Comparison of ENCODE assay signal across 1 cellular context in the genomic region with DNA sequence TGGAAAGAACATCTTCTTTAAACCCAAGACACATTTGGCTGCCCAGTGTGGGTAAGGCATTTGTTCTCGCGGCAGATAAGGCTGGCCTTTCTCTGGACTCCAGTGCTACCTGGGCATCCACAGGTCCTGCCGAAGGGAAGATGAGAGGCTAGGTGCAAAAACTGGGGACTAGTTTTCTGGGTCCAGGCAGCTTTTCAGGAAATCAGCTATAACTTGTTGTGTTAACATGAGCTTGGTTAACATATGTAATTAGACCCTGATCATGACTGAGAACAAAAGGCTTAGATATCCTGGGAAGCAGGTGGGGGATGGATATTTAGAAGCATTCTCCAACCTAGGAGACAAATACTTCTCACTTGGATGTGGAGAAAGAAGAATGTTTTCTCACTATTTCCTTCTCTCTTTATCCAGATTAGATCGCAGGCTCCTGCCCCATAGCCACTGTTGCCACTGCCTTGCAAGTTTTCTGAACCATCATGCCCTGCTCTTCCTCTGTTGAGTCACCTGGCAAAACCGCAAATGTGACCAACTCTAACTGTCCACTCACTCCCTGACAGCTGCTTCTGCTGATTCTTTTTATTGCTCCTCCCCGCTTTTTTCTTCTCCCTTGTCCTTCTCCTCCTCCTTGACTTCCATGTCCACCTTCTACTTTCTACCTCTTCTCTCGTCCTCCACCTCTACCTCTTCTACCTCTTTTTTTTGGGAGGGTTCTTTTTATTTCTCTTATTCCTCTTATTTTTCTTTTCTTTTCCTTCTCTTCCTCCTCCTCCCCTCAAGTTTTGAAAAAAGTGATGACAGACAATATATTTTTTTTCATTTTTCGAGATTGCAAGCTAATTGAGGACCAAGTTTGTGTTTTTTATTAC.
TF ChIP-seq lines count a peak whose summit lies in the region.

No MANE protein-coding gene starts in this region.

TF ChIP-seq in K562, 482 proteins besides CTCF, POLR2A, EP300 and RAD21 (continued from another document):
- TF ChIP-seq, protein P1, sequence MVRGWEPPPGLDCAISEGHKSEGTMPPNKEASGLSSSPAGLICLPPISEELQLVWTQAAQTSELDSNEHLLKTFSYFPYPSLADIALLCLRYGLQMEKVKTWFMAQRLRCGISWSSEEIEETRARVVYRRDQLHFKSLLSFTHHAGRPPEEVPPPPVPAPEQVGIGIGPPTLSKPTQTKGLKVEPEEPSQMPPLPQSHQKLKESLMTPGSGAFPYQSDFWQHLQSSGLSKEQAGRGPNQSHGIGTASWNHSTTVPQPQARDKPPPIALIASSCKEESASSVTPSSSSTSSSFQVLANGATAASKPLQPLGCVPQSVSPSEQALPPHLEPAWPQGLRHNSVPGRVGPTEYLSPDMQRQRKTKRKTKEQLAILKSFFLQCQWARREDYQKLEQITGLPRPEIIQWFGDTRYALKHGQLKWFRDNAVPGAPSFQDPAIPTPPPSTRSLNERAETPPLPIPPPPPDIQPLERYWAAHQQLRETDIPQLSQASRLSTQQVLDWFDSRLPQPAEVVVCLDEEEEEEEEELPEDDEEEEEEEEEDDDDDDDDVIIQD (CRISPR knock-in tag; IDR thresholded peaks at IDR 0.05), result no peak
- no peak for TF ChIP-seq PHTF2 (CRISPR knock-in tag; IDR thresholded peaks at IDR 0.05)
- no peak for TF ChIP-seq ESRRB (CRISPR knock-in tag; IDR thresholded peaks at IDR 0.05; ENCODE audit: borderline replicate concordance)
- TF ChIP-seq CXXC5 (CRISPR knock-in tag; IDR thresholded peaks at IDR 0.05), result peak; percentile 42; the same call in 1 of the 2 replicates
- TF ChIP-seq MAFF (IDR thresholded peaks at IDR 0.05; ENCODE audit: low read length), result no peak; the same call in 1 of the 2 replicates
- TF ChIP-seq, protein P2, sequence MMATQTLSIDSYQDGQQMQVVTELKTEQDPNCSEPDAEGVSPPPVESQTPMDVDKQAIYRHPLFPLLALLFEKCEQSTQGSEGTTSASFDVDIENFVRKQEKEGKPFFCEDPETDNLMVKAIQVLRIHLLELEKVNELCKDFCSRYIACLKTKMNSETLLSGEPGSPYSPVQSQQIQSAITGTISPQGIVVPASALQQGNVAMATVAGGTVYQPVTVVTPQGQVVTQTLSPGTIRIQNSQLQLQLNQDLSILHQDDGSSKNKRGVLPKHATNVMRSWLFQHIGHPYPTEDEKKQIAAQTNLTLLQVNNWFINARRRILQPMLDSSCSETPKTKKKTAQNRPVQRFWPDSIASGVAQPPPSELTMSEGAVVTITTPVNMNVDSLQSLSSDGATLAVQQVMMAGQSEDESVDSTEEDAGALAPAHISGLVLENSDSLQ (IDR thresholded peaks at IDR 0.05), result peak; percentile 87
